ENCODE assay signal across 1 cellular context in the genomic region with DNA sequence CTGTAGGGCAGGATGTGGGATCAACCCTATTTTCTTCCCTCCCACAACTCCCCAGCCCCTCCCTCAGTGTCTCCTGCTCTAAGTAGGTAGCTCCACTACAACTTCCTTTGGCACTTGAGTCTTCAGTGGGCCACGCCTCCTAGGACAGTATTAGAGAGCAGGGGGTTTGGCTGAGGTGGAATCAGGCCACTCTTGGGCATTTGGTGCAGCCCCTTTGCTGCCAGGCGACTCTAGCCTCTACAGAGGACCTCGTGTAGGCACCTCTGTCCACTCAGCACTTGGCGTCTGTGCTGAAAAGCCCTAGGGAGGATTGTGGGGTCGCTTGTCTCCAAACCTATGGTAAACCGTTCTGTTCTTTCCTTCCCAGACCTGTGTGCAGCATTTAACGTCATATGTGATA.
TF ChIP-seq lines count a peak whose summit lies in the region.

No MANE protein-coding gene starts in this region.

TF ChIP-seq in IMR-90, 13 proteins besides CTCF, POLR2A, EP300 and RAD21:
- TF ChIP-seq CHD1 (IDR thresholded peaks at IDR 0.05; ENCODE audit: low read depth, low read length), result no peak
- no peak for TF ChIP-seq RFX5 (IDR thresholded peaks at IDR 0.05; ENCODE audit: low read depth, low read length)
- no peak for TF ChIP-seq NFE2L2 (IDR thresholded peaks at IDR 0.05; ENCODE audit: low read depth, low read length)
- no peak for TF ChIP-seq RCOR1 (IDR thresholded peaks at IDR 0.05; ENCODE audit: insufficient replicate concordance, low read length)
- no peak for TF ChIP-seq MAFK (IDR thresholded peaks at IDR 0.05; ENCODE audit: low read depth, low read length)
- TF ChIP-seq CEBPB (IDR thresholded peaks at IDR 0.05; ENCODE audit: low read depth, low read length), result no peak
